In genomic region chr11:75777461-75778110, GRCh38 we compare ENCODE assay signal across 1 cellular context.
A peak's percentile ranks its signal among the peaks of the same experiment; 100 is the strongest.
TF ChIP-seq lines count a peak whose summit lies in the region.

No MANE protein-coding gene starts in this region.

TF ChIP-seq in K562, 482 proteins besides CTCF, POLR2A, EP300 and RAD21:
- TF ChIP-seq CEBPG (CRISPR knock-in tag; IDR thresholded peaks at IDR 0.05), result peak; percentile 59
- TF ChIP-seq CEBPG (tag; conservative IDR thresholded peaks at IDR 0.05 in 1 of 2, IDR thresholded peaks at IDR 0.05 in 1 of 2), result peak in 1 of 2 experiments; percentile 72; a peak in 2 of 4 replicates
- no peak for TF ChIP-seq SFPQ (IDR thresholded peaks at IDR 0.05; ENCODE audit: low read depth, low read length)
- no peak for TF ChIP-seq GTF3C2 (IDR thresholded peaks at IDR 0.05; ENCODE audit: borderline replicate concordance, extremely low read depth, insufficient read length)
- no peak for TF ChIP-seq SP2 (IDR thresholded peaks at IDR 0.05; ENCODE audit: extremely low read depth, low read depth, low read length, poor library complexity, severe bottlenecking)
- no peak for TF ChIP-seq YY1 (IDR thresholded peaks at IDR 0.05; ENCODE audit: borderline replicate concordance in 1 of 3, control insufficient read depth in 1 of 3, extremely low read depth in 1 of 3, insufficient read depth in 3 of 3, insufficient read length in 1 of 3, insufficient replicate concordance in 2 of 3, low read depth in 1 of 3, low read length in 2 of 3)
- TF ChIP-seq JUND (IDR thresholded peaks at IDR 0.05; ENCODE audit: borderline replicate concordance, low read depth, low read length), result peak; percentile 84
- TF ChIP-seq JUND (tag; IDR thresholded peaks at IDR 0.05; ENCODE audit: borderline replicate concordance, low read depth, low read length), result peak; percentile 65; the same call in 2 of the 3 replicates
- no peak for TF ChIP-seq ZBTB5 (IDR thresholded peaks at IDR 0.05)
- no peak for TF ChIP-seq HES1 (IDR thresholded peaks at IDR 0.05; ENCODE audit: low read depth)
- TF ChIP-seq NFE2L1 (tag; IDR thresholded peaks at IDR 0.05; ENCODE audit: borderline replicate concordance, low read depth), result no peak
- TF ChIP-seq TEAD4 (IDR thresholded peaks at IDR 0.05; ENCODE audit: low read length), result no peak
- TF ChIP-seq TEAD4 (CRISPR knock-in tag; IDR thresholded peaks at IDR 0.05; ENCODE audit: borderline replicate concordance), result no peak
- TF ChIP-seq ARID1B (IDR thresholded peaks at IDR 0.05), result peak; percentile 15; the same call in 1 of the 2 replicates
- 0 out of 4 replicates have a peak, but pooled peaks of 1 of the 2 experiments have one; percentile 8 for TF ChIP-seq RCOR1 (IDR thresholded peaks at IDR 0.05; ENCODE audit: borderline replicate concordance in 1 of 2, low read depth in 2 of 2, low read length in 2 of 2)
- peak; percentile 59 for TF ChIP-seq ETV1 (tag; conservative IDR thresholded peaks at IDR 0.05; ENCODE audit: low read depth)
- TF ChIP-seq FOSL1 (tag; conservative IDR thresholded peaks at IDR 0.05), result peak; percentile 82
- no peak for TF ChIP-seq C11orf30 (IDR thresholded peaks at IDR 0.05; ENCODE audit: low read depth)
- TF ChIP-seq JUN (IDR thresholded peaks at IDR 0.05; ENCODE audit: borderline replicate concordance, low read depth, low read length), result 0 out of 2 replicates have a peak, but pooled peaks have one; percentile 36
- TF ChIP-seq JUN (CRISPR knock-in tag; IDR thresholded peaks at IDR 0.05; ENCODE audit: borderline replicate concordance), result no peak
- no peak for TF ChIP-seq ZBTB2 (IDR thresholded peaks at IDR 0.05)
- no peak for TF ChIP-seq WHSC1 (IDR thresholded peaks at IDR 0.05; ENCODE audit: low read length)
- peak; percentile 58 for TF ChIP-seq ATF3 (IDR thresholded peaks at IDR 0.05)
- no peak for TF ChIP-seq ATF3 (CRISPR knock-in tag; conservative IDR thresholded peaks at IDR 0.05)
